10 cellular contexts compared by ENCODE assay signal in the genomic region with DNA sequence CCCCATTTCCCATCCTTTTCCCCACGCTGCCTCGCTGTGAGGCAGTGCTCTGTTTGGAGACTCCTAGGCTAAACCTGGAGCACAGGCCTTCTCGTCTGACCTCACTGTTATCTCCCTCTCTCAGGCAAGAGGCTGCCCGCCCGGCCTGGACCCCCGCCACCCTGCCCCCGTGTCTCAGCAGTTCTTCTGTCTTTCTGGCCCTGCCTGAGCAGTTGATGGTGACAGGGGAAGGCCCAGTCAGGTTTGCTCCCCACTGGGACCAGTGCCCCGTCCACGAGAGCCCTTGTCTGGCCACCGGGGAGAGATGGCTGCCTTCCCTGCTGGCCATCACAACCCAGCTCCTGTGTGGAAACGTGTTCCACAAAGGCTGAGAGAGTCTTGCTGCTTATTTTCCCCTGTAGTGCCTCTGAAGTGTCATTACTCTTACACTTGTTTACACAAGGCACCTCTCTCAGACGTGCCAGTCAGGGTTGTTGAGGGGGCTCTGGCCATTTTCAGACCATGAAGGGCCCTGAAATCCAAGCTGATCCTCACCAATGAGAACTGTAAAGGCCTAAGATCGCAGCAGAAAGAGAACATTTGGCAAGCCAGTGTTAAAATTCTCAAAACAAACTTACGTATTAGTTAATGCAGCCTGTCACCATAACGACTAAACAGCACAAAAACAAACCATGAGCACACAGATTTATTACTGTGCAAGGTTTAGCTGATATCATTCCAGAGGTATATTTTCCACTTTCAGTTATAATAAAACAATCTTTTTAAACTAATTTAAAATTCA.
DNase-seq lines count a peak whose midpoint lies in the region; ATAC-seq and TF ChIP-seq lines count a peak whose summit lies in the region.
"Had no signal": no experiment of that assay in that cellular context is flagged by ENCODE, and none has a peak within 500 bp of the region (broad histone marks: within the 10 kb centered on the region; RNA-seq: fewer than 3 reads in every experiment).

No MANE protein-coding gene starts in this region.

- H3K27me3 ChIP-seq in muscle layer of colon (ENCODE audit: control insufficient read depth in 1 of 2, insufficient read depth in 2 of 2, low read length in 2 of 2) (no peaks in the 10 kb centered on the region), upper lobe of left lung (no peaks in the 10 kb centered on the region), SK-N-SH (ENCODE audit: insufficient read depth) (no peaks in the 10 kb centered on the region)

- no peaks in the 10 kb centered on the region for H3K79me2 ChIP-seq in SK-N-SH (ENCODE audit: insufficient read depth)

- DNase-seq in activated CD8-positive, alpha-beta memory T cell treated with anti-CD3 and anti-CD28 coated beads, Interleukin-2, amount 10 ng/mL, durations not matched to agents 7 days and 5 days, result peak; percentile 15
- DNase-seq in activated CD8-positive, alpha-beta memory T cell treated with anti-CD3 and anti-CD28 coated beads, Interleukin-2, amount 50 U/mL, for 48 hours, result no peak
- peak; percentile 28 for DNase-seq in fibroblast of the aortic adventitia (ENCODE audit: low read depth)
- DNase-seq in upper lobe of left lung, result no peak
- no peak for DNase-seq in SKM-1 (lab: John Stamatoyannopoulos, UW; ENCODE audit: unreplicated experiment)
- DNase-seq in SK-N-SH, result no peak
- DNase-seq in globus pallidus (ENCODE audit: low spot score), result no peak
- DNase-seq: activated CD4-positive, alpha-beta T cell treated with anti-CD3 and anti-CD28 coated beads, Interleukin-2, amount 50 U/mL, for 48 hours; NCI-H2171 had no signal

- H3K4me1 Mint-ChIP-seq in activated CD8-positive, alpha-beta memory T cell treated with anti-CD3 and anti-CD28 coated beads, Interleukin-2, amount 10 ng/mL, durations not matched to agents 7 days and 5 days, result no peaks in the 10 kb centered on the region

- H3K4me3 ChIP-seq in fibroblast of the aortic adventitia (ENCODE audit: low read depth, low read length) (no peak overlapping the region), muscle layer of colon (ENCODE audit: low read depth in 1 of 2, low read length in 2 of 2) (peak overlapping the region in 1 of 2 donors; percentile 9), upper lobe of left lung (no peak overlapping the region), SK-N-SH (ENCODE audit: low read depth in 2 of 2, low read length in 1 of 2) (no peak overlapping the region)

- H3K36me3 ChIP-seq in muscle layer of colon (ENCODE audit: insufficient read depth, low read length) (no peaks in the 10 kb centered on the region), upper lobe of left lung (no peaks in the 10 kb centered on the region), SK-N-SH (replicated peaks in 1 of 2; ENCODE audit: control insufficient read depth in 1 of 2, insufficient read depth in 2 of 2, low read length in 1 of 2) (no peaks in the 10 kb centered on the region)

- no peak overlapping the region for H2AFZ ChIP-seq in SK-N-SH (ENCODE audit: low read depth)

- H3K27ac ChIP-seq in muscle layer of colon (ENCODE audit: low read depth, low read length) (peak overlapping the region; percentile 94), upper lobe of left lung (peak overlapping the region; percentile 37 to 70 (median 56)), SK-N-SH (ENCODE audit: low read depth in 2 of 2, low read length in 1 of 2) (no peak overlapping the region)

- TF ChIP-seq POLR2A in upper lobe of left lung (IDR thresholded peaks at IDR 0.05), result no peak

- no peak for TF ChIP-seq CTCF in fibroblast of the aortic adventitia (IDR thresholded peaks at IDR 0.05; ENCODE audit: insufficient read depth, low read length)
- TF ChIP-seq CTCF in upper lobe of left lung (IDR thresholded peaks at IDR 0.05), result no peak
- no peak for TF ChIP-seq CTCF in SK-N-SH (IDR thresholded peaks at IDR 0.05)

- CTCF ChIA-PET in activated CD8-positive, alpha-beta memory T cell treated with anti-CD3 and anti-CD28 coated beads, Interleukin-2, amount 10 ng/mL, durations not matched to agents 7 days and 5 days (lab: Charles Lee), result no interaction called here
- CTCF ChIA-PET in SK-N-SH (lab: Yijun Ruan, JAX), result interaction anchor here (1.4 kb wide), 1 partner anchor 10 kb away, joined by 4 read pairs; no protein-coding TSS in a partner anchor

- no peak overlapping the region for H3K4me3 Mint-ChIP-seq in activated CD8-positive, alpha-beta memory T cell treated with anti-CD3 and anti-CD28 coated beads, Interleukin-2, amount 10 ng/mL, durations not matched to agents 7 days and 5 days

- no peaks in the 10 kb centered on the region for H4K20me1 ChIP-seq in SK-N-SH (ENCODE audit: insufficient read depth)

- H3K36me3 Mint-ChIP-seq in activated CD8-positive, alpha-beta memory T cell treated with anti-CD3 and anti-CD28 coated beads, Interleukin-2, amount 10 ng/mL, durations not matched to agents 7 days and 5 days, result no peaks in the 10 kb centered on the region

- H3K9ac ChIP-seq in muscle layer of colon (ENCODE audit: low read length) (peak overlapping the region; percentile 19), SK-N-SH (no peak overlapping the region)

- H3K9me3 Mint-ChIP-seq in activated CD8-positive, alpha-beta memory T cell treated with anti-CD3 and anti-CD28 coated beads, Interleukin-2, amount 10 ng/mL, durations not matched to agents 7 days and 5 days (ENCODE audit: low read depth), result no peaks in the 10 kb centered on the region

- TF ChIP-seq RAD21 in SK-N-SH (IDR thresholded peaks at IDR 0.05; ENCODE audit: low read length), result no peak

- no peaks in the 10 kb centered on the region for H3K9me3 ChIP-seq in muscle layer of colon (ENCODE audit: low read length)
- H3K9me3 ChIP-seq in upper lobe of left lung, result no peaks in the 10 kb centered on the region
- no peaks in the 10 kb centered on the region for H3K9me3 ChIP-seq in SK-N-SH

- ATAC-seq in activated CD8-positive, alpha-beta memory T cell treated with anti-CD3 and anti-CD28 coated beads, Interleukin-2, amount 10 ng/mL, durations not matched to agents 7 days and 5 days, result no peak
- peak; percentile 64 to 69 for ATAC-seq in upper lobe of left lung (ENCODE audit: low FRiP score in 2 of 2)

- H3K27ac Mint-ChIP-seq in activated CD8-positive, alpha-beta memory T cell treated with anti-CD3 and anti-CD28 coated beads, Interleukin-2, amount 10 ng/mL, durations not matched to agents 7 days and 5 days, result no peak overlapping the region

- no peaks in the 10 kb centered on the region for H3K9me2 ChIP-seq in SK-N-SH

- TF ChIP-seq EP300 in upper lobe of left lung (IDR thresholded peaks at IDR 0.05) (no peak), SK-N-SH (IDR thresholded peaks at IDR 0.05; ENCODE audit: borderline replicate concordance in 1 of 2, low read depth in 1 of 2, low read length in 1 of 2) (no peak)

- WGBS in upper lobe of left lung, 2 donors, result 57 to 65% methylated on average over 11 to 15 of the region's 15 CpGs
- WGBS in SK-N-SH (ENCODE audit: low lambda C conversion rate), result 23% methylated on average over 13 of the region's 15 CpGs

- H3K4me2 ChIP-seq in SK-N-SH, result no peak overlapping the region

- H3F3A ChIP-seq in SK-N-SH (replicated peaks; ENCODE audit: insufficient read depth), result no peaks in the 10 kb centered on the region

- POLR2A ChIA-PET in SK-N-SH (lab: Yijun Ruan, JAX), result no interaction called here

- H3K4me1 ChIP-seq in muscle layer of colon (ENCODE audit: insufficient read depth, low read length) (peaks cover 37% of the 10 kb centered on the region), upper lobe of left lung (peaks cover 6 to 31% (median 11%) of the 10 kb centered on the region in 4 donors), SK-N-SH (ENCODE audit: control insufficient read depth in 1 of 2, insufficient read depth in 2 of 2, low read depth in 1 of 2, low read length in 1 of 2) (peaks cover 0 to 3% of the 10 kb centered on the region in 2 experiments; a peak in 1 of 4 replicates)

- no peaks in the 10 kb centered on the region for H3K27me3 Mint-ChIP-seq in activated CD8-positive, alpha-beta memory T cell treated with anti-CD3 and anti-CD28 coated beads, Interleukin-2, amount 10 ng/mL, durations not matched to agents 7 days and 5 days

TF ChIP-seq in SK-N-SH, 30 proteins besides CTCF, POLR2A, EP300 and RAD21 (continues in another document):
- no peak for TF ChIP-seq GABPA (IDR thresholded peaks at IDR 0.05; ENCODE audit: low read depth)
- TF ChIP-seq FOXM1 (IDR thresholded peaks at IDR 0.05; ENCODE audit: low read depth), result no peak
- no peak for TF ChIP-seq FOSL2 (IDR thresholded peaks at IDR 0.05; ENCODE audit: borderline replicate concordance, low read depth)
- no peak for TF ChIP-seq RXRA (IDR thresholded peaks at IDR 0.05; ENCODE audit: borderline replicate concordance, low read depth)
- no peak for TF ChIP-seq RCOR1 (IDR thresholded peaks at IDR 0.05; ENCODE audit: low read length)
- no peak for TF ChIP-seq MEF2A (IDR thresholded peaks at IDR 0.05; ENCODE audit: borderline replicate concordance, low read depth)
- TF ChIP-seq, protein P1, sequence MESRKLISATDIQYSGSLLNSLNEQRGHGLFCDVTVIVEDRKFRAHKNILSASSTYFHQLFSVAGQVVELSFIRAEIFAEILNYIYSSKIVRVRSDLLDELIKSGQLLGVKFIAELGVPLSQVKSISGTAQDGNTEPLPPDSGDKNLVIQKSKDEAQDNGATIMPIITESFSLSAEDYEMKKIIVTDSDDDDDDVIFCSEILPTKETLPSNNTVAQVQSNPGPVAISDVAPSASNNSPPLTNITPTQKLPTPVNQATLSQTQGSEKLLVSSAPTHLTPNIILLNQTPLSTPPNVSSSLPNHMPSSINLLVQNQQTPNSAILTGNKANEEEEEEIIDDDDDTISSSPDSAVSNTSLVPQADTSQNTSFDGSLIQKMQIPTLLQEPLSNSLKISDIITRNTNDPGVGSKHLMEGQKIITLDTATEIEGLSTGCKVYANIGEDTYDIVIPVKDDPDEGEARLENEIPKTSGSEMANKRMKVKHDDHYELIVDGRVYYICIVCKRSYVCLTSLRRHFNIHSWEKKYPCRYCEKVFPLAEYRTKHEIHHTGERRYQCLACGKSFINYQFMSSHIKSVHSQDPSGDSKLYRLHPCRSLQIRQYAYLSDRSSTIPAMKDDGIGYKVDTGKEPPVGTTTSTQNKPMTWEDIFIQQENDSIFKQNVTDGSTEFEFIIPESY (IDR thresholded peaks at IDR 0.05; ENCODE audit: borderline replicate concordance, low read depth), result no peak
- TF ChIP-seq CHD2 (IDR thresholded peaks at IDR 0.05; ENCODE audit: low read length, partially characterized antibody), result no peak
- TF ChIP-seq, protein P2, sequence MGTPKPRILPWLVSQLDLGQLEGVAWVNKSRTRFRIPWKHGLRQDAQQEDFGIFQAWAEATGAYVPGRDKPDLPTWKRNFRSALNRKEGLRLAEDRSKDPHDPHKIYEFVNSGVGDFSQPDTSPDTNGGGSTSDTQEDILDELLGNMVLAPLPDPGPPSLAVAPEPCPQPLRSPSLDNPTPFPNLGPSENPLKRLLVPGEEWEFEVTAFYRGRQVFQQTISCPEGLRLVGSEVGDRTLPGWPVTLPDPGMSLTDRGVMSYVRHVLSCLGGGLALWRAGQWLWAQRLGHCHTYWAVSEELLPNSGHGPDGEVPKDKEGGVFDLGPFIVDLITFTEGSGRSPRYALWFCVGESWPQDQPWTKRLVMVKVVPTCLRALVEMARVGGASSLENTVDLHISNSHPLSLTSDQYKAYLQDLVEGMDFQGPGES (IDR thresholded peaks at IDR 0.05; ENCODE audit: low read depth, low read length), result no peak
- TF ChIP-seq SMC3 (IDR thresholded peaks at IDR 0.05; ENCODE audit: low read depth, low read length), result no peak

Comparison
In these comparisons a context has a peak if more than half of its experiments do, and no peak if none do; other contexts are left out.
1. DNase-seq: peak in activated CD8-positive, alpha-beta memory T cell treated with anti-CD3 and anti-CD28 coated beads, Interleukin-2, amount 10 ng/mL, durations not matched to agents 7 days and 5 days (single experiment) and fibroblast of the aortic adventitia (single experiment); none in activated CD8-positive, alpha-beta memory T cell treated with anti-CD3 and anti-CD28 coated beads, Interleukin-2, amount 50 U/mL, for 48 hours (single experiment), upper lobe of left lung (0 of 2), SKM-1 (single experiment), SK-N-SH (single experiment) and globus pallidus (single experiment).
2. H3K27ac ChIP-seq: peak in muscle layer of colon (single experiment) and upper lobe of left lung (4 of 4); none in SK-N-SH (0 of 2).